Comparison of ENCODE assay signal across 17 cellular contexts in genomic region chr3:40899286-40899712, GRCh38.
DNase-seq lines count a peak whose midpoint lies in the region; ATAC-seq and TF ChIP-seq lines count a peak whose summit lies in the region.
"Had no signal": no experiment of that assay in that cellular context is flagged by ENCODE, and none has a peak within 500 bp of the region (broad histone marks: within the 10 kb centered on the region; RNA-seq: fewer than 3 reads in every experiment).

No MANE protein-coding gene starts in this region.

- peaks cover 5% of the 10 kb centered on the region for H3K9me3 ChIP-seq in left ventricle myocardium inferior (replicated peaks)
- H3K9me3 ChIP-seq: suprapubic skin had no signal

- H3K4me1 ChIP-seq in foreskin keratinocyte: peaks cover 4% of the 10 kb centered on the region
- H3K4me1 ChIP-seq in left ventricle myocardium inferior: no peaks in the 10 kb centered on the region
- H3K4me1 ChIP-seq: suprapubic skin had no signal

- ATAC-seq in foreskin keratinocyte: peak; percentile 94
- ATAC-seq in stimulated activated memory B cell treated with anti-CD40 and anti-IgM and Interleukin-4, amounts not matched to agents 10 μg/mL and 1 μg/mL and 100 μg/mL, for 72 hours: peak; percentile 37
- no peak for ATAC-seq in HG03039 (IDR thresholded peaks at IDR 0.05; ENCODE audit: unreplicated experiment)
- ATAC-seq in GM18498 (IDR thresholded peaks at IDR 0.05; ENCODE audit: unreplicated experiment): no peak
- ATAC-seq: right cardiac atrium had no signal

- H3K27ac ChIP-seq in foreskin keratinocyte (no peak overlapping the region), left ventricle myocardium inferior (replicated peaks) (no peak overlapping the region)
- H3K27ac ChIP-seq: suprapubic skin, WERI-Rb-1 had no signal

- H3K27me3 ChIP-seq in foreskin keratinocyte (no peaks in the 10 kb centered on the region), left ventricle myocardium inferior (ENCODE audit: low read depth) (no peaks in the 10 kb centered on the region)
- H3K27me3 ChIP-seq: suprapubic skin had no signal

- no peaks in the 10 kb centered on the region for H3K27me3 Mint-ChIP-seq in stimulated activated memory B cell treated with anti-CD40 and anti-IgM and Interleukin-4, amounts not matched to agents 10 μg/mL and 1 μg/mL and 100 μg/mL, for 72 hours
- H3K27me3 Mint-ChIP-seq: IgD-negative memory B cell had no signal

- H3K36me3 ChIP-seq in left ventricle myocardium inferior: no peaks in the 10 kb centered on the region
- H3K36me3 ChIP-seq: suprapubic skin, WERI-Rb-1 had no signal

- H3K4me1 Mint-ChIP-seq in stimulated activated memory B cell treated with anti-CD40 and anti-IgM and Interleukin-4, amounts not matched to agents 10 μg/mL and 1 μg/mL and 100 μg/mL, for 72 hours: no peaks in the 10 kb centered on the region
- H3K4me1 Mint-ChIP-seq: IgD-negative memory B cell had no signal

- no peak overlapping the region for H3K4me3 Mint-ChIP-seq in stimulated activated memory B cell treated with anti-CD40 and anti-IgM and Interleukin-4, amounts not matched to agents 10 μg/mL and 1 μg/mL and 100 μg/mL, for 72 hours
- H3K4me3 Mint-ChIP-seq: IgD-negative memory B cell had no signal

- no peaks in the 10 kb centered on the region for H3K36me3 Mint-ChIP-seq in stimulated activated memory B cell treated with anti-CD40 and anti-IgM and Interleukin-4, amounts not matched to agents 10 μg/mL and 1 μg/mL and 100 μg/mL, for 72 hours
- H3K36me3 Mint-ChIP-seq: IgD-negative memory B cell had no signal

- H3K4me3 ChIP-seq in left ventricle myocardium inferior: no peak overlapping the region
- H3K4me3 ChIP-seq: suprapubic skin had no signal

- DNase-seq in HPDE6-E6E7 (ENCODE audit: extremely low spot score) (peak; percentile 1), T1000 (lab: John Stamatoyannopoulos, UW) (peak; percentile 31), foreskin keratinocyte (peak; percentile 86 to 89), left ventricle myocardium inferior (no peak)
- DNase-seq: activated effector memory CD4-positive, alpha-beta T cell treated with Interleukin-2 at 50 U/mL for 16 hours; amniotic stem cell; cortex of kidney; NCI-H1092 treated with DMSO at 0.1 percent for 48 hours; NCI-H774; right cardiac atrium; RPMI8226; WERI-Rb-1 had no signal

- no peak overlapping the region for H3K27ac Mint-ChIP-seq in stimulated activated memory B cell treated with anti-CD40 and anti-IgM and Interleukin-4, amounts not matched to agents 10 μg/mL and 1 μg/mL and 100 μg/mL, for 72 hours
- H3K27ac Mint-ChIP-seq: IgD-negative memory B cell had no signal

- TF ChIP-seq CTCF in foreskin keratinocyte (conservative IDR thresholded peaks at IDR 0.05): no peak
- no peak for TF ChIP-seq CTCF in left ventricle myocardium inferior (IDR thresholded peaks at IDR 0.05; ENCODE audit: borderline replicate concordance)

- no peaks in the 10 kb centered on the region for H3K9me3 Mint-ChIP-seq in stimulated activated memory B cell treated with anti-CD40 and anti-IgM and Interleukin-4, amounts not matched to agents 10 μg/mL and 1 μg/mL and 100 μg/mL, for 72 hours
- H3K9me3 Mint-ChIP-seq: IgD-negative memory B cell had no signal

- intact Hi-C loops in left ventricle myocardium inferior (cut with micrococcal nuclease): no loop called here

Comparison
In these comparisons a context has a peak if more than half of its experiments do, and no peak if none do; other contexts are left out.
1. ATAC-seq: peak in foreskin keratinocyte (single experiment) and stimulated activated memory B cell treated with anti-CD40 and anti-IgM and Interleukin-4, amounts not matched to agents 10 μg/mL and 1 μg/mL and 100 μg/mL, for 72 hours (single experiment); none in HG03039 (single experiment) and GM18498 (single experiment).